In genomic region chr7:30117886-30118285, GRCh38 we compare ENCODE assay signal across 27 cellular contexts.
"Had no signal": no experiment of that assay in that cellular context is flagged by ENCODE, and none has a peak within 500 bp of the region (broad histone marks: within the 10 kb centered on the region; RNA-seq: fewer than 3 reads in every experiment).

No MANE protein-coding gene starts in this region.

- H3K36me3 ChIP-seq: brain microvascular endothelial cell, cardiac muscle cell, Peyer's patch, SJCRH30 had no signal

- H3K27ac ChIP-seq: brain microvascular endothelial cell, cardiac muscle cell, Peyer's patch, RWPE1, SJCRH30 had no signal

- H3K27me3 Mint-ChIP-seq: activated naive CD8-positive, alpha-beta T cell; activated T-helper 17 cell treated with anti-CD3 and anti-CD28 coated beads, Interleukin-2, amount 50 U/mL, for 72 hours had no signal

- H3K4me3 ChIP-seq: cardiac muscle cell, Peyer's patch, SJCRH30 had no signal

- ATAC-seq: activated T-helper 17 cell treated with anti-CD3 and anti-CD28 coated beads, Interleukin-2, amount 50 U/mL, for 72 hours; SK-N-SH treated with all-trans-retinoic acid at 6 μM for 48 hours; WTC11 had no signal

- H3K27ac Mint-ChIP-seq: activated naive CD4-positive, alpha-beta T cell treated with anti-CD3 and anti-CD28 coated beads for 36 hours; activated naive CD8-positive, alpha-beta T cell; activated T-helper 17 cell treated with anti-CD3 and anti-CD28 coated beads, Interleukin-2, amount 50 U/mL, for 72 hours; T-helper 1 cell treated with Interleukin-12 subunit alpha and Interleukin-12 subunit beta and Interleukin-4 antibody, amounts not matched to agents 30 μg/mL and 1 μg/mL, for 36 hours; WTC11 had no signal

- DNase-seq: activated CD4-positive, alpha-beta T cell treated with anti-CD3 and anti-CD28 coated beads for 48 hours; activated CD4-positive, alpha-beta T cell treated with anti-CD3 and anti-CD28 coated beads, Interleukin-2, amount 50 U/mL, for 4 hours; activated CD4-positive, CD25-positive, alpha-beta regulatory T cell treated with anti-CD3 and anti-CD28 coated beads, Interleukin-2, amount 50 U/mL, for 72 hours; activated gamma-delta T cell; activated naive CD4-positive, alpha-beta T cell treated with anti-CD3 and anti-CD28 coated beads for 36 hours; activated T-cell treated with anti-CD3 and anti-CD28 coated beads for 4 hours; activated T-cell treated with anti-CD3 and anti-CD28 coated beads, Interleukin-2, amount 50 U/mL, for 48 hours; amygdala; brain microvascular endothelial cell; KG1; MV-4-11; NCI-H1092 treated with DMSO at 0.1 percent for 48 hours; NCI-H1417 treated with DMSO at 0.1 percent for 48 hours; NCI-H1694 treated with DMSO at 0.1 percent for 48 hours; NCI-H2081; NCI-H510A treated with DMSO at 0.1 percent for 48 hours; Peyer's patch; Right ventricle myocardium superior; SJCRH30; SW 1271 had no signal

- H3K4me3 Mint-ChIP-seq: activated naive CD4-positive, alpha-beta T cell treated with anti-CD3 and anti-CD28 coated beads for 36 hours; activated naive CD8-positive, alpha-beta T cell; activated T-helper 17 cell treated with anti-CD3 and anti-CD28 coated beads, Interleukin-2, amount 50 U/mL, for 72 hours; T-helper 1 cell treated with Interleukin-12 subunit alpha and Interleukin-12 subunit beta and Interleukin-4 antibody, amounts not matched to agents 30 μg/mL and 1 μg/mL, for 36 hours; WTC11 had no signal

- H3K9me3 ChIP-seq: Peyer's patch had no signal

- H3K4me1 Mint-ChIP-seq: WTC11 had no signal
